In genomic region chr12:57904848-57905811, GRCh38 we compare ENCODE assay signal across 8 cellular contexts. TPM values are rescaled to one million over a fixed set of nuclear protein-coding genes. Genes with fewer than 3 reads are reported as not detected.
A peak's percentile ranks its signal among the peaks of the same experiment; 100 is the strongest.
DNase-seq lines count a peak whose midpoint lies in the region; ATAC-seq, FAIRE-seq and TF ChIP-seq lines count a peak whose summit lies in the region.

No MANE protein-coding gene starts in this region.

- no peak overlapping the region for H3K9ac ChIP-seq in H1 (replicated peaks in 1 of 4; ENCODE audit: extremely low read depth in 1 of 4, low read depth in 3 of 4, low read length in 3 of 4)

- peak; percentile 99 for FAIRE-seq in H1 (lab: Jason Lieb, UNC)

- no peak overlapping the region for H2BK12ac ChIP-seq in H1 (ENCODE audit: low read depth, low read length)

- no peak overlapping the region for H2BK120ac ChIP-seq in H1 (replicated peaks; ENCODE audit: low read depth, low read length)

- H4K20me1 ChIP-seq in H1 (replicated peaks in 1 of 2; ENCODE audit: control insufficient read depth in 1 of 2, insufficient read depth in 2 of 2, low read length in 2 of 2) = no peaks in the 10 kb centered on the region

- DNase-seq in Caki2 (ENCODE audit: low read depth) = peak; percentile 85
- DNase-seq in HT1080 (ENCODE audit: low read depth) = peak; percentile 81
- DNase-seq in NOMO-1 (lab: John Stamatoyannopoulos, UW; ENCODE audit: unreplicated experiment in 2 of 2) = peak; percentile 80 to 81
- peak; percentile 88 for DNase-seq in activated CD8-positive, alpha-beta T cell treated with anti-CD3 and anti-CD28 coated beads, Interleukin-2, amount 10 ng/mL, durations not matched to agents 7 days and 5 days
- DNase-seq in H1 (ENCODE audit: low read depth in 1 of 2, low spot score in 2 of 2) = peak; percentile 64 to 95
- peak; percentile 58 to 90 for DNase-seq in mesothelial cell of epicardium (ENCODE audit: low spot score in 2 of 2, unreplicated experiment in 2 of 2)
- DNase-seq in stimulated activated CD8-positive, alpha-beta memory T cell treated with anti-CD3 and anti-CD28 coated beads, Interleukin-4, amount 100 ng/mL, for 1 hour (ENCODE audit: low read depth in 2 of 2, low spot score in 1 of 2) = peak; percentile 60 to 72

- H3K9me3 Mint-ChIP-seq in activated CD8-positive, alpha-beta T cell treated with anti-CD3 and anti-CD28 coated beads, Interleukin-2, amount 10 ng/mL, durations not matched to agents 7 days and 5 days (ENCODE audit: insufficient read depth) = no peaks in the 10 kb centered on the region
- no peaks in the 10 kb centered on the region for H3K9me3 Mint-ChIP-seq in mesothelial cell of epicardium

- no peak for TF ChIP-seq EP300 in H1 (IDR thresholded peaks at IDR 0.05; ENCODE audit: borderline replicate concordance in 1 of 2, low read depth in 2 of 2, low read length in 2 of 2)

- H3K27ac Mint-ChIP-seq in activated CD8-positive, alpha-beta T cell treated with anti-CD3 and anti-CD28 coated beads, Interleukin-2, amount 10 ng/mL, durations not matched to agents 7 days and 5 days = no peak overlapping the region
- H3K27ac Mint-ChIP-seq in mesothelial cell of epicardium = peak overlapping the region; percentile 62

- TF ChIP-seq CTCF in H1 (IDR thresholded peaks at IDR 0.05; ENCODE audit: control extremely low read depth in 1 of 3, insufficient read depth in 1 of 3, low read depth in 1 of 3, low read length in 3 of 3) (peak; percentile 99 to 100 (median 100)), mesothelial cell of epicardium (IDR thresholded peaks at IDR 0.05; ENCODE audit: unreplicated experiment) (peak; percentile 97)

- H2BK5ac ChIP-seq in H1 (ENCODE audit: low read depth, low read length) = no peak overlapping the region

- ATAC-seq in GM21381 (IDR thresholded peaks at IDR 0.05; ENCODE audit: unreplicated experiment) = peak; percentile 92
- ATAC-seq in activated CD8-positive, alpha-beta T cell treated with anti-CD3 and anti-CD28 coated beads, Interleukin-2, amount 10 ng/mL, durations not matched to agents 7 days and 5 days = peak; percentile 92

- H3K79me2 ChIP-seq in H1 (ENCODE audit: control insufficient read depth in 1 of 2, insufficient read depth in 2 of 2, low read length in 2 of 2) = no peaks in the 10 kb centered on the region

- no peak overlapping the region for H3K14ac ChIP-seq in H1 (ENCODE audit: insufficient read length)

- no peaks in the 10 kb centered on the region for H3K36me3 ChIP-seq in H1 (ENCODE audit: control insufficient read depth in 2 of 4, insufficient read depth in 4 of 4, low read length in 3 of 4)

- H3K4me3 ChIP-seq in H1 (ENCODE audit: extremely low read depth in 1 of 4, insufficient read depth in 2 of 4, low read depth in 3 of 4, low read length in 4 of 4) = no peak overlapping the region

- peak; percentile 99 for TF ChIP-seq RAD21 in H1 (IDR thresholded peaks at IDR 0.05 in 1 of 2, conservative IDR thresholded peaks at IDR 0.05 in 1 of 2; ENCODE audit: low read depth in 2 of 2, low read length in 2 of 2)

- no peak overlapping the region for H3K18ac ChIP-seq in H1 (ENCODE audit: extremely low read depth, low read length)

- POLR2A ChIA-PET in activated CD8-positive, alpha-beta T cell treated with anti-CD3 and anti-CD28 coated beads, Interleukin-2, amount 10 ng/mL, durations not matched to agents 7 days and 5 days (lab: Charles Lee) = no interaction called here
- POLR2A ChIA-PET in H1 (lab: Charles Lee; ENCODE audit: partially characterized antibody) = interaction anchor here (1.3 to 4.5 kb wide), 9 partner anchors 8 to 102 kb away, joined by 4 to 22 read pairs (median 5); partner anchors contain the start of gene CTDSP2

- no peaks in the 10 kb centered on the region for H3K9me3 ChIP-seq in H1 (ENCODE audit: insufficient read depth in 2 of 2, low read depth in 1 of 2, low read length in 1 of 2)

- no peaks in the 10 kb centered on the region for H3K79me1 ChIP-seq in H1 (ENCODE audit: low read depth, low read length)

- no peak overlapping the region for H3K4me3 Mint-ChIP-seq in activated CD8-positive, alpha-beta T cell treated with anti-CD3 and anti-CD28 coated beads, Interleukin-2, amount 10 ng/mL, durations not matched to agents 7 days and 5 days
- peak overlapping the region; percentile 47 for H3K4me3 Mint-ChIP-seq in mesothelial cell of epicardium

- 0 out of 2 replicates have a peak overlapping the region, but pooled peaks have one; percentile 58 for H2AFZ ChIP-seq in H1 (ENCODE audit: low read length)

- peak overlapping the region in 1 of 2 experiments; percentile 16; a peak in 1 of 4 replicates for H3K4me2 ChIP-seq in H1 (ENCODE audit: insufficient read depth in 1 of 2, low read depth in 2 of 2, low read length in 2 of 2)

- H3K23me2 ChIP-seq in H1 (ENCODE audit: low read depth, low read length) = no peaks in the 10 kb centered on the region; the same call in 1 of the 2 replicates

- no peak overlapping the region for H4K5ac ChIP-seq in H1 (ENCODE audit: insufficient read length, low read depth, low read length)

- no peak overlapping the region for H4K91ac ChIP-seq in H1 (replicated peaks; ENCODE audit: insufficient read length, low read length)

- H3K4me1 Mint-ChIP-seq in activated CD8-positive, alpha-beta T cell treated with anti-CD3 and anti-CD28 coated beads, Interleukin-2, amount 10 ng/mL, durations not matched to agents 7 days and 5 days (ENCODE audit: low read depth) = peaks cover 6% of the 10 kb centered on the region
- peaks cover 6% of the 10 kb centered on the region for H3K4me1 Mint-ChIP-seq in mesothelial cell of epicardium

- H3K4me1 ChIP-seq in H1 (replicated peaks in 1 of 4; ENCODE audit: control insufficient read depth in 3 of 4, insufficient read depth in 4 of 4, low read length in 3 of 4) = no peaks in the 10 kb centered on the region

- no peaks in the 10 kb centered on the region for H3K36me3 Mint-ChIP-seq in activated CD8-positive, alpha-beta T cell treated with anti-CD3 and anti-CD28 coated beads, Interleukin-2, amount 10 ng/mL, durations not matched to agents 7 days and 5 days (ENCODE audit: low read depth)
- no peaks in the 10 kb centered on the region for H3K36me3 Mint-ChIP-seq in mesothelial cell of epicardium

- no peak overlapping the region for H3K23ac ChIP-seq in H1 (ENCODE audit: insufficient read length)

- H3K56ac ChIP-seq in H1 (replicated peaks; ENCODE audit: insufficient read length, low read depth, low read length) = no peak overlapping the region

- in situ Hi-C loops in Caki2 (cut with HindIII; ENCODE audit: low pct_unique_long_range_greater_than_20kb, low sequenced_read_pairs) = no loop called here

- peaks cover 0 to 4% (median 0%) of the 10 kb centered on the region in 4 experiments; a peak in 4 of 7 replicates for H3K27me3 ChIP-seq in H1 (replicated peaks in 1 of 4; ENCODE audit: control insufficient read depth in 3 of 4, extremely low read depth in 1 of 4, insufficient read depth in 3 of 4, low read length in 3 of 4)

- TF ChIP-seq POLR2A in H1 (IDR thresholded peaks at IDR 0.05; ENCODE audit: control extremely low read depth in 1 of 2, low read depth in 2 of 2, low read length in 2 of 2) = no peak

- H2BK15ac ChIP-seq in H1 (ENCODE audit: low read length) = no peak overlapping the region

- no peak overlapping the region for H2AK5ac ChIP-seq in H1 (ENCODE audit: low read depth, low read length)

- H3K27ac ChIP-seq in H1 (ENCODE audit: low read depth, low read length) = no peak overlapping the region

- H2BK20ac ChIP-seq in H1 (ENCODE audit: low read length) = no peak overlapping the region

- H3K27me3 Mint-ChIP-seq in activated CD8-positive, alpha-beta T cell treated with anti-CD3 and anti-CD28 coated beads, Interleukin-2, amount 10 ng/mL, durations not matched to agents 7 days and 5 days (ENCODE audit: low read depth) = peaks cover 29% of the 10 kb centered on the region
- H3K27me3 Mint-ChIP-seq in mesothelial cell of epicardium (ENCODE audit: low read depth) = peaks cover 29% of the 10 kb centered on the region

- H4K8ac ChIP-seq in H1 (ENCODE audit: extremely low read depth, insufficient read depth, low read length) = no peak overlapping the region

- CTCF ChIA-PET in activated CD8-positive, alpha-beta T cell treated with anti-CD3 and anti-CD28 coated beads, Interleukin-2, amount 10 ng/mL, durations not matched to agents 7 days and 5 days (lab: Charles Lee) = interaction anchor here (0.6 to 6.2 kb wide), 35 partner anchors 10 to 164 kb away, joined by 3 to 128 read pairs (median 5); partner anchors contain the start of genes ATP23, AVIL, CTDSP2 and CYP27B1
- CTCF ChIA-PET in H1 (lab: Charles Lee; ENCODE audit: partially characterized antibody) = interaction anchor here (0.7 to 10.7 kb wide), 28 partner anchors 9 to 1439 kb away, joined by 3 to 181 read pairs (median 6); partner anchors contain the start of genes AVIL, CTDSP2, CYP27B1 and TSFM

- 49% methylated on average over 26 of the region's 26 CpGs; no CpG with 5 or more reads in 1 of the 2 experiments for WGBS in H1 (ENCODE audit: extremely low coverage in 1 of 2, insufficient coverage in 1 of 2, insufficient read length in 1 of 2, insufficient replicate concordance in 2 of 2, low coverage in 1 of 2, low lambda C conversion rate in 2 of 2, missing lambda C conversion rate in 1 of 2), 2 experiments

- no peak overlapping the region for H3K4ac ChIP-seq in H1 (replicated peaks; ENCODE audit: insufficient read length, low read depth, low read length)

RNA-seq across cellular contexts. Expression of gene ATP23, which starts 36.2 kb away (rescaled TPM):
- 15.3 and 27.9 TPM in 2 replicates for total RNA-seq in Caki2 (2014; rRNA removed; shearing (Covaris generic); ENCODE audit: low replicate concordance)
- total RNA-seq in HT1080 (2014; rRNA removed; shearing (Covaris generic)) = 17.8 and 24.6 TPM in 2 replicates
- polyA plus RNA-seq in HT1080 (2015; cell fraction: cytosol; rRNA removed) = 10.9 and 11.5 TPM in 2 replicates
- 1.6 and 6.5 TPM in 2 replicates for polyA plus RNA-seq in HT1080 (2015; cell fraction: nucleus; rRNA removed)
- 10 to 100 TPM; 19.3 to 21.3 TPM for total RNA-seq in activated CD8-positive, alpha-beta T cell treated with anti-CD3 and anti-CD28 coated beads, Interleukin-2, amount 10 ng/mL, durations not matched to agents 7 days and 5 days
- total RNA-seq in H1 (2021; fragmentation: NEBNext Ultra II Directional; extraction: Animal tissue kit (Norgen Biotek cat#: 25700)) = 6.7 and 10.2 TPM in 2 replicates
- 12.1 and 13.5 TPM in 2 replicates for polyA plus RNA-seq in H1 (2011; rRNA removed)
- 10.4 TPM for polyA plus RNA-seq in H1 (2011; cell fraction: cytosol; rRNA removed)
- 4.3 TPM for polyA plus RNA-seq in H1 (2011; cell fraction: nucleus; rRNA removed)
- 4.2 to 8.9 TPM (median 8.2 TPM) in 4 replicates for polyA plus RNA-seq in H1 (2012, experiment 1 of 2)
- polyA plus RNA-seq in H1 (2012, experiment 2 of 2) = 3.5 TPM
- polyA plus RNA-seq in H1 (2013, experiment 1 of 2) = 8.1 TPM
- polyA plus RNA-seq in H1 (2013, experiment 2 of 2) = 6.9 TPM
- polyA minus RNA-seq in H1 (2011; rRNA and poly(A)+ RNA removed) = 5.0 and 8.6 TPM in 2 replicates
- 4.8 TPM for polyA minus RNA-seq in H1 (2011; cell fraction: cytosol; rRNA and poly(A)+ RNA removed)
- polyA minus RNA-seq in H1 (2011; cell fraction: nucleus; rRNA and poly(A)+ RNA removed) = 5.3 TPM
- 4.5 to 5.5 TPM (median 4.8 TPM) in 3 replicates for total RNA-seq in mesothelial cell of epicardium

RNA-seq across cellular contexts. Expression of gene CTDSP2, which starts 58.6 kb away (rescaled TPM):
- 47.5 and 73.7 TPM in 2 replicates for total RNA-seq in Caki2 (2014; rRNA removed; shearing (Covaris generic); ENCODE audit: low replicate concordance)
- 30.3 and 43.3 TPM in 2 replicates for total RNA-seq in HT1080 (2014; rRNA removed; shearing (Covaris generic))
- 66.0 and 80.2 TPM in 2 replicates for polyA plus RNA-seq in HT1080 (2015; cell fraction: cytosol; rRNA removed)
- polyA plus RNA-seq in HT1080 (2015; cell fraction: nucleus; rRNA removed) = 55.8 and 62.8 TPM in 2 replicates
- total RNA-seq in activated CD8-positive, alpha-beta T cell treated with anti-CD3 and anti-CD28 coated beads, Interleukin-2, amount 10 ng/mL, durations not matched to agents 7 days and 5 days = 100 to 1,000 TPM; 100 to 114 TPM
- 91.7 and 93.7 TPM in 2 replicates for total RNA-seq in H1 (2021; fragmentation: NEBNext Ultra II Directional; extraction: Animal tissue kit (Norgen Biotek cat#: 25700))
- 71.3 and 129 TPM in 2 replicates for polyA plus RNA-seq in H1 (2011; rRNA removed)
- polyA plus RNA-seq in H1 (2011; cell fraction: cytosol; rRNA removed) = 115 TPM
- polyA plus RNA-seq in H1 (2011; cell fraction: nucleus; rRNA removed) = 118 TPM
- 72.3 to 87.9 TPM (median 83.7 TPM) in 4 replicates for polyA plus RNA-seq in H1 (2012, experiment 1 of 2)
- 64.0 TPM for polyA plus RNA-seq in H1 (2012, experiment 2 of 2)
- polyA plus RNA-seq in H1 (2013, experiment 1 of 2) = 41.6 TPM
- polyA plus RNA-seq in H1 (2013, experiment 2 of 2) = 42.0 TPM
- polyA minus RNA-seq in H1 (2011; rRNA and poly(A)+ RNA removed) = 144 and 145 TPM in 2 replicates
- 75.4 TPM for polyA minus RNA-seq in H1 (2011; cell fraction: cytosol; rRNA and poly(A)+ RNA removed)
- 79.4 TPM for polyA minus RNA-seq in H1 (2011; cell fraction: nucleus; rRNA and poly(A)+ RNA removed)
- total RNA-seq in mesothelial cell of epicardium = 210 to 218 TPM (median 216 TPM) in 3 replicates
